ENCODE assay signal across 18 cellular contexts in genomic region chr12:22728989-22729388, GRCh38.
DNase-seq lines count a peak whose midpoint lies in the region; ATAC-seq, FAIRE-seq and TF ChIP-seq lines count a peak whose summit lies in the region.
"Had no signal": no experiment of that assay in that cellular context is flagged by ENCODE, and none has a peak within 500 bp of the region (broad histone marks: within the 10 kb centered on the region; RNA-seq: fewer than 3 reads in every experiment).

No MANE protein-coding gene starts in this region.

- no peak overlapping the region for H3K4me3 Mint-ChIP-seq in nephron
- H3K4me3 Mint-ChIP-seq: CD8-positive, alpha-beta memory T cell; H9; stimulated activated effector memory CD8-positive, alpha-beta T cell treated with anti-CD3 and anti-CD28 coated beads, Interleukin-12 subunit alpha, Interleukin-12 subunit beta, amount 100 ng/mL, for 72 hours; T-helper 1 cell treated with Interleukin-12 subunit alpha and Interleukin-12 subunit beta and Interleukin-4 antibody, amounts not matched to agents 30 μg/mL and 1 μg/mL, for 36 hours had no signal

- H3K27me3 ChIP-seq in A673 (replicated peaks; ENCODE audit: insufficient read depth, low read depth, low read length, poor library complexity): no peaks in the 10 kb centered on the region
- H3K27me3 ChIP-seq: breast epithelium had no signal

- in situ Hi-C loops in KBM-7 (cut with MboI; ENCODE audit: low pct_unique_long_range_greater_than_20kb, low sequenced_read_pairs): no loop called here

- H3K9me3 Mint-ChIP-seq in nephron: no peaks in the 10 kb centered on the region
- H3K9me3 Mint-ChIP-seq: CD8-positive, alpha-beta memory T cell; H9; stimulated activated effector memory CD8-positive, alpha-beta T cell treated with anti-CD3 and anti-CD28 coated beads, Interleukin-12 subunit alpha, Interleukin-12 subunit beta, amount 100 ng/mL, for 72 hours; T-helper 1 cell treated with Interleukin-12 subunit alpha and Interleukin-12 subunit beta and Interleukin-4 antibody, amounts not matched to agents 30 μg/mL and 1 μg/mL, for 36 hours had no signal

- CTCF ChIA-PET in A673 (lab: Charles Lee): no interaction called here

- intact Hi-C loops in A673 (cut with micrococcal nuclease; ENCODE audit: unreplicated experiment): no loop called here

- FAIRE-seq in RCC 7860 (lab: Jason Lieb, UNC): peak; percentile 74
- FAIRE-seq: frontal cortex had no signal

- no peaks in the 10 kb centered on the region for H3K36me3 ChIP-seq in A673 (ENCODE audit: insufficient read depth, low read length, poor library complexity, severe bottlenecking)
- H3K36me3 ChIP-seq: breast epithelium had no signal

- H3K4me3 ChIP-seq in A673 (ENCODE audit: low read depth, low read length, poor library complexity, severe bottlenecking): no peak overlapping the region
- H3K4me3 ChIP-seq in epithelial cell of proximal tubule (ENCODE audit: low read depth, low read length): no peak overlapping the region
- H3K4me3 ChIP-seq: skin epidermis had no signal

- no peak overlapping the region for H3K27ac ChIP-seq in A673 (ENCODE audit: low read depth, low read length, poor library complexity, severe bottlenecking)

- no peaks in the 10 kb centered on the region for H3K4me1 ChIP-seq in A673 (ENCODE audit: insufficient read depth, low read length, poor library complexity, severe bottlenecking)
- H3K4me1 ChIP-seq: breast epithelium had no signal

- TF ChIP-seq CTCF in A673 (conservative IDR thresholded peaks at IDR 0.05; ENCODE audit: low read depth, low read length) (no peak), epithelial cell of proximal tubule (conservative IDR thresholded peaks at IDR 0.05; ENCODE audit: low read depth, low read length) (no peak), nephron (IDR thresholded peaks at IDR 0.05; ENCODE audit: unreplicated experiment in 3 of 3) (no peak)

- H3K36me3 Mint-ChIP-seq in nephron (ENCODE audit: low read depth): no peaks in the 10 kb centered on the region
- H3K36me3 Mint-ChIP-seq: CD8-positive, alpha-beta memory T cell; stimulated activated effector memory CD8-positive, alpha-beta T cell treated with anti-CD3 and anti-CD28 coated beads, Interleukin-12 subunit alpha, Interleukin-12 subunit beta, amount 100 ng/mL, for 72 hours had no signal

- H3K27ac Mint-ChIP-seq in nephron: peak overlapping the region; percentile 30 to 83 (median 70)
- H3K27ac Mint-ChIP-seq: CD8-positive, alpha-beta memory T cell; H9; stimulated activated effector memory CD8-positive, alpha-beta T cell treated with anti-CD3 and anti-CD28 coated beads, Interleukin-12 subunit alpha, Interleukin-12 subunit beta, amount 100 ng/mL, for 72 hours; T-helper 1 cell treated with Interleukin-12 subunit alpha and Interleukin-12 subunit beta and Interleukin-4 antibody, amounts not matched to agents 30 μg/mL and 1 μg/mL, for 36 hours had no signal

- ATAC-seq in GM19035 (IDR thresholded peaks at IDR 0.05; ENCODE audit: unreplicated experiment): no peak
- ATAC-seq in GM18505 (IDR thresholded peaks at IDR 0.05; ENCODE audit: unreplicated experiment): no peak
- no peak for ATAC-seq in HG02870 (IDR thresholded peaks at IDR 0.05; ENCODE audit: unreplicated experiment)
- ATAC-seq: stimulated activated effector memory CD8-positive, alpha-beta T cell treated with anti-CD3 and anti-CD28 coated beads, Interleukin-12 subunit alpha, Interleukin-12 subunit beta, amount 100 ng/mL, for 72 hours had no signal

- POLR2A ChIA-PET in A673 (lab: Charles Lee; ENCODE audit: low non-redundant PET): no interaction called here

- BruUV-seq in A673 (replicated peaks; lab: Mats Ljungman, UMichigan): no TSS peak

- TF ChIP-seq POLR2A in GM18505 (IDR thresholded peaks at IDR 0.05; ENCODE audit: borderline replicate concordance, extremely low read depth, insufficient read depth, insufficient read length): no peak

- H3K9me3 ChIP-seq in A673 (ENCODE audit: low read depth, low read length, poor library complexity, severe bottlenecking): no peaks in the 10 kb centered on the region
- H3K9me3 ChIP-seq: breast epithelium had no signal

- H3K27me3 Mint-ChIP-seq in nephron (ENCODE audit: low read depth): no peaks in the 10 kb centered on the region

- peak; percentile 5 for DNase-seq in A673 (ENCODE audit: low spot score)
- DNase-seq in RCC 7860 (ENCODE audit: low spot score): peak; percentile 15
- DNase-seq in epithelial cell of proximal tubule (ENCODE audit: low read depth): peak; percentile 19
- no peak for DNase-seq in KBM-7
- DNase-seq: activated CD4-positive, alpha-beta T cell treated with anti-CD3 and anti-CD28 coated beads for 1 hour; activated naive CD4-positive, alpha-beta T cell; CD8-positive, alpha-beta memory T cell; H9; NCI-H2107 had no signal

- peaks cover 24% of the 10 kb centered on the region for H3K4me1 Mint-ChIP-seq in nephron
- H3K4me1 Mint-ChIP-seq: CD8-positive, alpha-beta memory T cell; stimulated activated effector memory CD8-positive, alpha-beta T cell treated with anti-CD3 and anti-CD28 coated beads, Interleukin-12 subunit alpha, Interleukin-12 subunit beta, amount 100 ng/mL, for 72 hours had no signal
